16 cellular contexts compared by ENCODE assay signal in genomic region chr13:86085890-86086289, GRCh38.
DNase-seq lines count a peak whose midpoint lies in the region; TF ChIP-seq lines count a peak whose summit lies in the region.
"Had no signal": no experiment of that assay in that cellular context is flagged by ENCODE, and none has a peak within 500 bp of the region (broad histone marks: within the 10 kb centered on the region; RNA-seq: fewer than 3 reads in every experiment).

No MANE protein-coding gene starts in this region.

- H3K9me3 Mint-ChIP-seq in neural progenitor cell: peaks cover 1% of the 10 kb centered on the region
- H3K9me3 Mint-ChIP-seq: activated naive CD8-positive, alpha-beta T cell treated with anti-CD3 and anti-CD28 coated beads, Interleukin-2, amount 10 ng/mL, durations not matched to agents 7 days and 5 days had no signal

- H3K4me3 Mint-ChIP-seq in neural progenitor cell: no peak overlapping the region
- H3K4me3 Mint-ChIP-seq: activated naive CD8-positive, alpha-beta T cell treated with anti-CD3 and anti-CD28 coated beads, Interleukin-2, amount 10 ng/mL, durations not matched to agents 7 days and 5 days; T-cell had no signal

- H3K4me1 Mint-ChIP-seq in neural progenitor cell: no peaks in the 10 kb centered on the region
- H3K4me1 Mint-ChIP-seq: activated naive CD8-positive, alpha-beta T cell treated with anti-CD3 and anti-CD28 coated beads, Interleukin-2, amount 10 ng/mL, durations not matched to agents 7 days and 5 days; T-cell had no signal

- no peak overlapping the region for H3K27ac Mint-ChIP-seq in neural progenitor cell
- H3K27ac Mint-ChIP-seq: activated naive CD8-positive, alpha-beta T cell treated with anti-CD3 and anti-CD28 coated beads, Interleukin-2, amount 10 ng/mL, durations not matched to agents 7 days and 5 days; progenitor cell of endocrine pancreas; T-cell had no signal

- intact Hi-C loops in tibial artery (cut with DNase I; ENCODE audit: low total_unique reads): no loop called here

- H4K20me1 ChIP-seq in neural progenitor cell (ENCODE audit: low read depth): no peaks in the 10 kb centered on the region

- H3K4me3 ChIP-seq in SK-N-MC: no peak overlapping the region
- no peak overlapping the region for H3K4me3 ChIP-seq in neural progenitor cell
- H3K4me3 ChIP-seq in tibial artery: no peak overlapping the region
- no peak overlapping the region for H3K4me3 ChIP-seq in WERI-Rb-1 (ENCODE audit: low read depth, low read length)
- H3K4me3 ChIP-seq: colonic mucosa, heart left ventricle had no signal

- no peaks in the 10 kb centered on the region for H3K27me3 Mint-ChIP-seq in neural progenitor cell (ENCODE audit: insufficient read depth, low read depth)
- H3K27me3 Mint-ChIP-seq: activated naive CD8-positive, alpha-beta T cell treated with anti-CD3 and anti-CD28 coated beads, Interleukin-2, amount 10 ng/mL, durations not matched to agents 7 days and 5 days; progenitor cell of endocrine pancreas; T-cell had no signal

- H3K27me3 ChIP-seq in neural progenitor cell (no peaks in the 10 kb centered on the region), tibial artery (no peaks in the 10 kb centered on the region), WERI-Rb-1 (ENCODE audit: insufficient read depth, low read depth, severe bottlenecking) (no peaks in the 10 kb centered on the region)
- H3K27me3 ChIP-seq: colonic mucosa, heart left ventricle had no signal

- H3K79me2 ChIP-seq in neural progenitor cell (ENCODE audit: low read depth): no peaks in the 10 kb centered on the region

- peak; percentile 23 for TF ChIP-seq CTCF in neural progenitor cell (IDR thresholded peaks at IDR 0.05)
- no peak for TF ChIP-seq CTCF in tibial artery (IDR thresholded peaks at IDR 0.05)
- TF ChIP-seq CTCF in WERI-Rb-1 (IDR thresholded peaks at IDR 0.05; ENCODE audit: low read depth, low read length): no peak

- H3K36me3 Mint-ChIP-seq in neural progenitor cell: no peaks in the 10 kb centered on the region
- H3K36me3 Mint-ChIP-seq: activated naive CD8-positive, alpha-beta T cell treated with anti-CD3 and anti-CD28 coated beads, Interleukin-2, amount 10 ng/mL, durations not matched to agents 7 days and 5 days; T-cell had no signal

- H3K27ac ChIP-seq in SK-N-MC: no peak overlapping the region
- no peak overlapping the region for H3K27ac ChIP-seq in neural progenitor cell
- H3K27ac ChIP-seq in tibial artery: no peak overlapping the region
- H3K27ac ChIP-seq in WERI-Rb-1: no peak overlapping the region
- H3K27ac ChIP-seq: colonic mucosa, heart left ventricle had no signal

- H3K9me3 ChIP-seq in SK-N-MC (ENCODE audit: low read depth, low read length) (no peaks in the 10 kb centered on the region), neural progenitor cell (ENCODE audit: low read depth) (no peaks in the 10 kb centered on the region), tibial artery (no peaks in the 10 kb centered on the region), WERI-Rb-1 (ENCODE audit: severe bottlenecking) (no peaks in the 10 kb centered on the region)
- H3K9me3 ChIP-seq: colonic mucosa had no signal

- DNase-seq in NCI-H510A treated with DMSO at 0.1 percent for 48 hours (lab: John Stamatoyannopoulos, UW) (peak; percentile 5), NCI-H510A (lab: John Stamatoyannopoulos, UW) (no peak), Kasumi-1 (lab: John Stamatoyannopoulos, UW) (peak; percentile 23 to 29), SK-N-MC (ENCODE audit: low read depth, low spot score) (peak; percentile 2), neural progenitor cell (ENCODE audit: low spot score) (no peak), tibial artery (no peak), nucleus accumbens (lab: John Stamatoyannopoulos, UW) (no peak), WERI-Rb-1 (no peak)
- DNase-seq: activated naive CD8-positive, alpha-beta T cell treated with anti-CD3 and anti-CD28 coated beads, Interleukin-2, amount 10 ng/mL, durations not matched to agents 7 days and 5 days; colonic mucosa; erythroblast; heart left ventricle; NCI-H774; substantia nigra; T-cell had no signal

- H3K9ac ChIP-seq in SK-N-MC (ENCODE audit: insufficient read length) (no peak overlapping the region), neural progenitor cell (no peak overlapping the region)

- no peak overlapping the region for H3K4me2 ChIP-seq in neural progenitor cell

- H2AFZ ChIP-seq in neural progenitor cell (replicated peaks): no peak overlapping the region

- H3K36me3 ChIP-seq in SK-N-MC (ENCODE audit: insufficient read depth, low read length): no peaks in the 10 kb centered on the region
- no peaks in the 10 kb centered on the region for H3K36me3 ChIP-seq in neural progenitor cell
- no peaks in the 10 kb centered on the region for H3K36me3 ChIP-seq in tibial artery
- no peaks in the 10 kb centered on the region for H3K36me3 ChIP-seq in WERI-Rb-1
- H3K36me3 ChIP-seq: colonic mucosa, heart left ventricle had no signal

- H3K4me1 ChIP-seq in neural progenitor cell (no peaks in the 10 kb centered on the region), tibial artery (no peaks in the 10 kb centered on the region)
- H3K4me1 ChIP-seq: colonic mucosa, heart left ventricle had no signal

- no peaks in the 10 kb centered on the region for H3F3A ChIP-seq in neural progenitor cell (ENCODE audit: low read depth)

Comparison
In these comparisons a context has a peak if more than half of its experiments do, and no peak if none do; other contexts are left out.
1. DNase-seq: peak in NCI-H510A treated with DMSO at 0.1 percent for 48 hours (single experiment), Kasumi-1 (2 of 2) and SK-N-MC (single experiment); none in NCI-H510A (single experiment), neural progenitor cell (single experiment), tibial artery (0 of 2), nucleus accumbens (0 of 56) and WERI-Rb-1 (single experiment).